In the genomic region with DNA sequence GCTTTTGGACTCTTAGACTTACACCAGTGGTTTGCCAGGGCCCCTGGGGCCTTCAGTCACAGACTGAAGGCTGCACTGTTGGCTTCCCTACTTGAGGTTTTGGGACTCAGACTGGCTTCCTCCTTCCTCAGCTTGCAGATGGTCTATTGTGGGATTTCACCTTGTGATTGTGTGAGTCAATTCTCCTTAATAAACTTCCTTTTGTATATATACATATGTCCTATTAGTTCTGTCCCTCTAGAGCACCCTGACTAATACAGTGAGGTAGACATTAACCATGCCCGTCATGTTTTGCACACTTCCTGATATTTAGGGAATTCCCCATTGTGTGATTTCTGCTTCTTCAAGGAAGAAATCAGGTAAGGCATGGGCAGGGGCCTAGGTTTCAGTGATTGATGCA, we compare ENCODE assay signal across 24 cellular contexts.
DNase-seq lines count a peak whose midpoint lies in the region; ATAC-seq and TF ChIP-seq lines count a peak whose summit lies in the region.
"Had no signal": no experiment of that assay in that cellular context is flagged by ENCODE, and none has a peak within 500 bp of the region (broad histone marks: within the 10 kb centered on the region; RNA-seq: fewer than 3 reads in every experiment).

No MANE protein-coding gene starts in this region.

- TF ChIP-seq CTCF in mammary epithelial cell (conservative IDR thresholded peaks at IDR 0.05 in 1 of 2, IDR thresholded peaks at IDR 0.05 in 1 of 2; ENCODE audit: extremely low read depth in 1 of 2, insufficient read depth in 1 of 2, low read depth in 1 of 2, low read length in 2 of 2) (no peak), breast epithelium (IDR thresholded peaks at IDR 0.05) (no peak), OCI-LY3 (IDR thresholded peaks at IDR 0.05; ENCODE audit: low read depth, low read length) (no peak), kidney epithelial cell (IDR thresholded peaks at IDR 0.05; ENCODE audit: insufficient read depth, low read length, poor library complexity, severe bottlenecking) (no peak), coronary artery (IDR thresholded peaks at IDR 0.05) (no peak)

- 9% methylated on average over 1 of the region's 1 CpG for WGBS in mammary epithelial cell (ENCODE audit: low coverage, missing lambda C conversion rate)
- 6 to 20% methylated on average over 1 of the region's 1 CpG for WGBS in GM23248 (ENCODE audit: low coverage in 1 of 2, low lambda C conversion rate in 2 of 2, missing lambda C conversion rate in 2 of 2), 2 experiments

- ATAC-seq in HG02763 (IDR thresholded peaks at IDR 0.05; ENCODE audit: unreplicated experiment) = no peak
- ATAC-seq: HCT116 had no signal

- H2AFZ ChIP-seq in mammary epithelial cell (ENCODE audit: low read depth, low read length) (no peak overlapping the region), OCI-LY3 (ENCODE audit: low read depth, low read length) (no peak overlapping the region), GM23248 (no peak overlapping the region)

- H3K27me3 ChIP-seq in mammary epithelial cell (ENCODE audit: insufficient read depth, low read length) = no peaks in the 10 kb centered on the region
- H3K27me3 ChIP-seq in breast epithelium = no peaks in the 10 kb centered on the region
- no peaks in the 10 kb centered on the region for H3K27me3 ChIP-seq in OCI-LY3 (ENCODE audit: low read depth, low read length)
- H3K27me3 ChIP-seq in kidney epithelial cell (ENCODE audit: control insufficient read depth, insufficient read depth, low read length) = no peaks in the 10 kb centered on the region
- no peaks in the 10 kb centered on the region for H3K27me3 ChIP-seq in GM23248 (replicated peaks; ENCODE audit: insufficient read depth)
- H3K27me3 ChIP-seq: BE2C, MG63, SJSA1 had no signal

- intact Hi-C loops in mammary epithelial cell (cut with micrococcal nuclease) (no loop called here), breast epithelium (cut with DNase I; ENCODE audit: low total_unique reads) (no loop called here)

- dilution Hi-C loops in mammary epithelial cell (cut with HindIII; ENCODE audit: low sequenced_read_pairs) = no loop called here

- in situ Hi-C loops in mammary epithelial cell (cut with MboI; ENCODE audit: low sequenced_read_pairs in 2 of 2) = loop anchor here in 1 of 2 donors (25.0 kb wide), 1 partner anchor 544 kb away; no protein-coding TSS in a partner anchor
- in situ Hi-C loops in GM23248 (cut with MboI) = no loop called here

- CTCF ChIA-PET in mammary epithelial cell (lab: Charles Lee; ENCODE audit: low non-redundant PET) = no interaction called here

- H3K79me2 ChIP-seq in mammary epithelial cell (ENCODE audit: insufficient read depth, low read length) = no peaks in the 10 kb centered on the region
- H3K79me2 ChIP-seq in OCI-LY3 (ENCODE audit: low read length) = no peaks in the 10 kb centered on the region
- H3K79me2 ChIP-seq in GM23248 (ENCODE audit: insufficient read depth) = no peaks in the 10 kb centered on the region

- no peak overlapping the region for H3K4me3 ChIP-seq in mammary epithelial cell (replicated peaks in 1 of 3; ENCODE audit: insufficient read depth in 1 of 3, low read depth in 2 of 3, low read length in 3 of 3)
- no peak overlapping the region for H3K4me3 ChIP-seq in breast epithelium
- H3K4me3 ChIP-seq in OCI-LY3 (ENCODE audit: low read length) = no peak overlapping the region
- H3K4me3 ChIP-seq in kidney epithelial cell (ENCODE audit: low read depth, low read length) = no peak overlapping the region
- H3K4me3 ChIP-seq in coronary artery = no peak overlapping the region
- H3K4me3 ChIP-seq in GM23248 = no peak overlapping the region
- H3K4me3 ChIP-seq: MG63, SJSA1 had no signal

- H3K4me1 ChIP-seq in mammary epithelial cell (ENCODE audit: insufficient read depth, low read length) (no peaks in the 10 kb centered on the region), breast epithelium (no peaks in the 10 kb centered on the region), OCI-LY3 (ENCODE audit: low read length) (peaks cover 24% of the 10 kb centered on the region), GM23248 (ENCODE audit: insufficient read depth) (no peaks in the 10 kb centered on the region)
- H3K4me1 ChIP-seq: BE2C, SJSA1 had no signal

- no peaks in the 10 kb centered on the region for H3K9me3 ChIP-seq in mammary epithelial cell (replicated peaks; ENCODE audit: insufficient read depth, low read length)
- H3K9me3 ChIP-seq in breast epithelium = no peaks in the 10 kb centered on the region
- H3K9me3 ChIP-seq in OCI-LY3 (ENCODE audit: insufficient read depth, low read length) = peaks cover 7% of the 10 kb centered on the region; the same call in 1 of the 2 replicates
- H3K9me3 ChIP-seq in GM23248 (ENCODE audit: low read depth) = no peaks in the 10 kb centered on the region
- H3K9me3 ChIP-seq: BE2C, MG63, SJSA1 had no signal

- H3F3A ChIP-seq in GM23248 (ENCODE audit: insufficient read depth) = no peaks in the 10 kb centered on the region

- no peaks in the 10 kb centered on the region for H3K36me3 ChIP-seq in mammary epithelial cell (ENCODE audit: insufficient read depth, low read length)
- no peaks in the 10 kb centered on the region for H3K36me3 ChIP-seq in breast epithelium
- peaks cover 11% of the 10 kb centered on the region for H3K36me3 ChIP-seq in OCI-LY3 (replicated peaks; ENCODE audit: low read depth, low read length)
- H3K36me3 ChIP-seq in kidney epithelial cell (ENCODE audit: control insufficient read depth, insufficient read depth, low read length) = no peaks in the 10 kb centered on the region
- H3K36me3 ChIP-seq in GM23248 (ENCODE audit: low read depth) = no peaks in the 10 kb centered on the region
- H3K36me3 ChIP-seq: BE2C, MG63, SJSA1 had no signal

- H3K9ac ChIP-seq in mammary epithelial cell (ENCODE audit: insufficient read depth, low read length) (no peak overlapping the region), OCI-LY3 (ENCODE audit: low read length) (peak overlapping the region; percentile 10; the same call in 1 of the 2 replicates), GM23248 (no peak overlapping the region)

- H3K4me2 ChIP-seq in mammary epithelial cell (ENCODE audit: insufficient read depth, low read depth, low read length) (no peak overlapping the region), OCI-LY3 (ENCODE audit: low read length) (peak overlapping the region; percentile 58), GM23248 (ENCODE audit: unreplicated experiment) (no peak overlapping the region)

- H3K27ac ChIP-seq in mammary epithelial cell (ENCODE audit: insufficient read depth, low read depth, low read length) (no peak overlapping the region), breast epithelium (no peak overlapping the region), OCI-LY3 (ENCODE audit: low read length) (peak overlapping the region; percentile 83), coronary artery (no peak overlapping the region), GM23248 (no peak overlapping the region)
- H3K27ac ChIP-seq: SJSA1 had no signal

- no peak for TF ChIP-seq POLR2A in breast epithelium (IDR thresholded peaks at IDR 0.05)

- no TSS peak for BruUV-seq in mammary epithelial cell (replicated peaks; lab: Mats Ljungman, UMichigan)

- DNase-seq in mammary epithelial cell = peak; percentile 12
- no peak for DNase-seq in breast epithelium (ENCODE audit: low spot score in 2 of 2)
- DNase-seq in kidney epithelial cell (ENCODE audit: low read depth) = peak; percentile 14
- DNase-seq in coronary artery (ENCODE audit: low spot score) = no peak
- DNase-seq in GM23248 = no peak
- DNase-seq: 8988T, ACHN, BE2C, IMR-90, KG1, MG63, NCI-H1105 treated with DMSO at 0.1 percent for 48 hours, NCI-H146, NCI-H1930, NCI-H2107, NCI-H446, NCI-H524 treated with DMSO at 0.1 percent for 48 hours, NCI-H774, Right ventricle myocardium superior, RPMI8226 had no signal

- H4K20me1 ChIP-seq in mammary epithelial cell (ENCODE audit: insufficient read depth, low read length) (no peaks in the 10 kb centered on the region), OCI-LY3 (ENCODE audit: insufficient read depth, low read length) (no peaks in the 10 kb centered on the region), GM23248 (ENCODE audit: insufficient read depth) (no peaks in the 10 kb centered on the region)

- no peaks in the 10 kb centered on the region for H3K9me2 ChIP-seq in GM23248 (ENCODE audit: insufficient read depth)

Comparison
In these comparisons a context has a peak if more than half of its experiments do, and no peak if none do; other contexts are left out.
1. DNase-seq: peak in mammary epithelial cell (single experiment) and kidney epithelial cell (single experiment); none in breast epithelium (0 of 2), coronary artery (single experiment) and GM23248 (single experiment).